In genomic region chr12:6552140-6552551, GRCh38 we compare ENCODE assay signal across 9 cellular contexts. TPM values are rescaled to one million over a fixed set of nuclear protein-coding genes. Genes with fewer than 3 reads are reported as not detected.
DNase-seq lines count a peak whose midpoint lies in the region; ATAC-seq lines count a peak whose summit lies in the region.
"Had no signal": no experiment of that assay in that cellular context is flagged by ENCODE, and none has a peak within 500 bp of the region (broad histone marks: within the 10 kb centered on the region; RNA-seq: fewer than 3 reads in every experiment).

No MANE protein-coding gene starts in this region.

- peak overlapping the region; percentile 79 for H3K27ac Mint-ChIP-seq in stimulated activated effector memory CD8-positive, alpha-beta T cell treated with anti-CD3 and anti-CD28 coated beads, Interleukin-12 subunit alpha, Interleukin-12 subunit beta, amount 100 ng/mL, for 72 hours

- peaks cover 70% of the 10 kb centered on the region for H3K4me1 ChIP-seq in GM23248 (ENCODE audit: insufficient read depth)

- H3K36me3 ChIP-seq in GM23248 (ENCODE audit: low read depth): peaks cover under 1% of the 10 kb centered on the region; the same call in 1 of the 2 replicates

- H3K9ac ChIP-seq in GM23248: peak overlapping the region; percentile 89

- peaks cover 56% of the 10 kb centered on the region for H3K4me1 Mint-ChIP-seq in stimulated activated effector memory CD8-positive, alpha-beta T cell treated with anti-CD3 and anti-CD28 coated beads, Interleukin-12 subunit alpha, Interleukin-12 subunit beta, amount 100 ng/mL, for 72 hours

- in situ Hi-C loops in GM23248 (cut with MboI): no loop called here

- ATAC-seq in left ventricle myocardium superior (peak; percentile 66), HG03442 (IDR thresholded peaks at IDR 0.05; ENCODE audit: unreplicated experiment) (no peak), HG03139 (IDR thresholded peaks at IDR 0.05; ENCODE audit: unreplicated experiment) (no peak)
- ATAC-seq in stimulated activated effector memory CD8-positive, alpha-beta T cell treated with anti-CD3 and anti-CD28 coated beads, Interleukin-12 subunit alpha, Interleukin-12 subunit beta, amount 100 ng/mL, for 72 hours: no peak

- DNase-seq in GM23248: peak; percentile 72
- DNase-seq in left ventricle myocardium superior: peak; percentile 87
- DNase-seq in stimulated activated effector memory CD8-positive, alpha-beta T cell treated with anti-CD3 and anti-CD28 coated beads, Interleukin-12 subunit alpha, Interleukin-12 subunit beta, amount 100 ng/mL, for 72 hours (ENCODE audit: low spot score in 2 of 2): no peak
- no peak for DNase-seq in HPDE6-E6E7 (ENCODE audit: extremely low spot score)
- no peak for DNase-seq in stimulated activated naive CD4-positive, alpha-beta T cell (lab: John Stamatoyannopoulos, UW)
- DNase-seq: activated effector memory CD4-positive, alpha-beta T cell treated with anti-CD3 and anti-CD28 coated beads, Interleukin-2, amount 50 U/mL, for 16 hours had no signal

- peak overlapping the region; percentile 84 for H3K4me3 Mint-ChIP-seq in stimulated activated effector memory CD8-positive, alpha-beta T cell treated with anti-CD3 and anti-CD28 coated beads, Interleukin-12 subunit alpha, Interleukin-12 subunit beta, amount 100 ng/mL, for 72 hours

- H3K36me3 Mint-ChIP-seq in stimulated activated effector memory CD8-positive, alpha-beta T cell treated with anti-CD3 and anti-CD28 coated beads, Interleukin-12 subunit alpha, Interleukin-12 subunit beta, amount 100 ng/mL, for 72 hours: peaks cover 60% of the 10 kb centered on the region

- no peaks in the 10 kb centered on the region for H3K9me3 Mint-ChIP-seq in stimulated activated effector memory CD8-positive, alpha-beta T cell treated with anti-CD3 and anti-CD28 coated beads, Interleukin-12 subunit alpha, Interleukin-12 subunit beta, amount 100 ng/mL, for 72 hours

- H4K20me1 ChIP-seq in GM23248 (ENCODE audit: insufficient read depth): no peaks in the 10 kb centered on the region

- peaks cover 71% of the 10 kb centered on the region for H3F3A ChIP-seq in GM23248 (ENCODE audit: insufficient read depth)

- H3K79me2 ChIP-seq in GM23248 (ENCODE audit: insufficient read depth): peaks cover 70% of the 10 kb centered on the region

- H3K9me2 ChIP-seq in GM23248 (ENCODE audit: insufficient read depth): no peaks in the 10 kb centered on the region

- no peaks in the 10 kb centered on the region for H3K9me3 ChIP-seq in GM23248 (ENCODE audit: low read depth)

- peak overlapping the region; percentile 100 for H3K4me2 ChIP-seq in GM23248 (ENCODE audit: unreplicated experiment)

- 0 to 4% methylated on average over 4 of the region's 4 CpGs for WGBS in GM23248 (ENCODE audit: low coverage in 1 of 2, low lambda C conversion rate in 2 of 2, missing lambda C conversion rate in 2 of 2), 2 experiments
- WGBS in adipose tissue, 3 donors: 29 to 45% (median 34%) methylated on average over 4 of the region's 4 CpGs

- H3K27ac ChIP-seq in GM23248 (peak overlapping the region; percentile 96), adipose tissue (ENCODE audit: low read depth, low read length) (peak overlapping the region; percentile 70)

- no peaks in the 10 kb centered on the region for H3K27me3 ChIP-seq in GM23248 (replicated peaks; ENCODE audit: insufficient read depth)

- H3K4me3 ChIP-seq in GM23248: peak overlapping the region; percentile 61

- H2AFZ ChIP-seq in GM23248: peak overlapping the region; percentile 4; the same call in 1 of the 2 replicates

- intact Hi-C loops in left ventricle myocardium superior (cut with micrococcal nuclease): no loop called here

RNA-seq across cellular contexts. Expression of gene IFFO1, which starts 3.7 kb away (rescaled TPM):
- 18.0 and 19.7 TPM in 2 replicates for total RNA-seq in GM23248 (2014; rRNA removed; shearing (Covaris generic))
- 14.5 and 19.2 TPM in 2 replicates for polyA plus RNA-seq in GM23248 (2016; fragmentation: Nextera tagmentation; extraction: Ambion mirVana)
- 10 to 100 TPM in 2 of 3 donors, 1 to 10 TPM in 1; 7.3 to 18.7 (median 15.3) TPM for polyA plus RNA-seq in adipose tissue
- 14.9 TPM for total RNA-seq in left ventricle myocardium superior

RNA-seq across cellular contexts. Expression of gene NOP2, which starts 15.9 kb away (rescaled TPM):
- total RNA-seq in GM23248 (2014; rRNA removed; shearing (Covaris generic)): 44.3 TPM in 2 replicates
- polyA plus RNA-seq in GM23248 (2016; fragmentation: Nextera tagmentation; extraction: Ambion mirVana) (27.0 and 31.8 TPM in 2 replicates), adipose tissue (10 to 100 TPM; 11.8 to 42.9 (median 22.0) TPM)
- total RNA-seq in left ventricle myocardium superior: 16.1 TPM

RNA-seq across cellular contexts. Expression of gene GAPDH, which starts 17.8 kb away (rescaled TPM):
- total RNA-seq in GM23248 (2014; rRNA removed; shearing (Covaris generic)): 6,196 and 7,726 TPM in 2 replicates
- polyA plus RNA-seq in GM23248 (2016; fragmentation: Nextera tagmentation; extraction: Ambion mirVana) (7,868 and 8,138 TPM in 2 replicates), adipose tissue (1,000 to 10,000 TPM in 2 of 3 donors, 100 to 1,000 TPM in 1; 763 to 1,731 (median 1,287) TPM)
- 4,526 TPM for total RNA-seq in left ventricle myocardium superior

RNA-seq across cellular contexts. Expression of gene CHD4, which starts 55.0 kb away (rescaled TPM):
- 148 and 171 TPM in 2 replicates for total RNA-seq in GM23248 (2014; rRNA removed; shearing (Covaris generic))
- polyA plus RNA-seq in GM23248 (2016; fragmentation: Nextera tagmentation; extraction: Ambion mirVana) (61.5 and 72.1 TPM in 2 replicates), adipose tissue (100 to 1,000 TPM in 1 of 3 donors, 10 to 100 TPM in 2; 77.3 to 133 (median 92.3) TPM)
- total RNA-seq in left ventricle myocardium superior: 159 TPM

RNA-seq across cellular contexts. Expression of gene NCAPD2, which starts 58.2 kb away (rescaled TPM):
- 26.3 and 46.8 TPM in 2 replicates for total RNA-seq in GM23248 (2014; rRNA removed; shearing (Covaris generic))
- 15.5 and 17.6 TPM in 2 replicates for polyA plus RNA-seq in GM23248 (2016; fragmentation: Nextera tagmentation; extraction: Ambion mirVana)
- polyA plus RNA-seq in adipose tissue: 1 to 10 TPM; 5.5 to 7.4 (median 7.1) TPM
- 13.1 TPM for total RNA-seq in left ventricle myocardium superior

Comparison
In these comparisons a context has a peak if more than half of its experiments do, and no peak if none do; other contexts are left out.
1. DNase-seq: peak in GM23248 (single experiment) and left ventricle myocardium superior (single experiment); none in stimulated activated effector memory CD8-positive, alpha-beta T cell treated with anti-CD3 and anti-CD28 coated beads, Interleukin-12 subunit alpha, Interleukin-12 subunit beta, amount 100 ng/mL, for 72 hours (0 of 2), HPDE6-E6E7 (single experiment) and stimulated activated naive CD4-positive, alpha-beta T cell (0 of 6).